8 cellular contexts compared by ENCODE assay signal in genomic region chr12:2034633-2035420, GRCh38. TPM values are rescaled to one million over a fixed set of nuclear protein-coding genes. Genes with fewer than 3 reads are reported as not detected.
DNase-seq lines count a peak whose midpoint lies in the region; ATAC-seq and TF ChIP-seq lines count a peak whose summit lies in the region.

No MANE protein-coding gene starts in this region.

- DNase-seq in NCI-H460 (ENCODE audit: extremely low read depth, low read depth) (peak; percentile 60), dermis microvascular lymphatic vessel endothelial cell (ENCODE audit: low read depth in 2 of 2) (peak; percentile 31 to 77), right lobe of liver (peak; percentile 90 to 91 (median 90))
- DNase-seq in activated CD4-positive, alpha-beta T cell treated with anti-CD3 and anti-CD28 coated beads, Interleukin-2, amount 50 U/mL, for 24 hours (ENCODE audit: low read depth in 1 of 2, low spot score in 1 of 2): peak; percentile 72 to 79
- DNase-seq in stimulated activated CD4-positive, alpha-beta T cell treated with anti-CD3 and anti-CD28 coated beads, Interleukin-4, amount 100 ng/mL, for 1 hour: peak; percentile 92

- H3K36me3 ChIP-seq in right lobe of liver: no peaks in the 10 kb centered on the region

- TF ChIP-seq POLR2A in right lobe of liver (IDR thresholded peaks at IDR 0.05): no peak

- peaks cover 0 to 5% (median 0%) of the 10 kb centered on the region in 4 donors for H3K4me1 ChIP-seq in right lobe of liver

- intact Hi-C loops in right lobe of liver (cut with DNase I): loop anchor here (10.0 kb wide), 2 partner anchors 230 to 240 kb away; no protein-coding TSS in a partner anchor

- H3K9me3 ChIP-seq in right lobe of liver: no peaks in the 10 kb centered on the region

- TF ChIP-seq CTCF in GM12874 (IDR thresholded peaks at IDR 0.05; ENCODE audit: insufficient read depth, low read depth, low read length) (peak; percentile 97), right lobe of liver (IDR thresholded peaks at IDR 0.05) (peak; percentile 96 to 99 (median 96))

- WGBS in right lobe of liver (ENCODE audit: insufficient coverage, low coverage, low lambda C conversion rate, missing lambda C conversion rate): 27% methylated on average over 18 of the region's 47 CpGs

- no peak overlapping the region for H3K27ac ChIP-seq in right lobe of liver

- no peaks in the 10 kb centered on the region for H3K27me3 ChIP-seq in right lobe of liver

- ATAC-seq in HG03108 (IDR thresholded peaks at IDR 0.05; ENCODE audit: unreplicated experiment) (peak; percentile 86), right lobe of liver (peak; percentile 99 to 100 (median 100)), HG02623 (IDR thresholded peaks at IDR 0.05; ENCODE audit: unreplicated experiment) (no peak)

- H3K4me3 ChIP-seq in right lobe of liver: peak overlapping the region; percentile 30 to 48 (median 31)

RNA-seq across cellular contexts. Expression of gene CACNA1C, which starts 18.0 kb away (rescaled TPM):
- total RNA-seq in NCI-H460 (2014; rRNA removed; shearing (Covaris generic)): 0.20 and 0.37 TPM in 2 replicates
- 0.08 TPM in 1 of 2 replicates, not detected in the other for polyA plus RNA-seq in NCI-H460 (2014; cell fraction: nucleus; rRNA removed)
- total RNA-seq in dermis microvascular lymphatic vessel endothelial cell: 0.38 and 0.51 TPM in 2 replicates
- 1 to 10 TPM in 1 of 6 experiments, under 1 TPM in 5; 0.18 to 1.0 (median 0.57) TPM for total RNA-seq in right lobe of liver

RNA-seq across cellular contexts. Expression of gene DCP1B, which starts 30.6 kb away (rescaled TPM):
- 10.3 and 10.7 TPM in 2 replicates for total RNA-seq in NCI-H460 (2014; rRNA removed; shearing (Covaris generic))
- 5.8 and 11.2 TPM in 2 replicates for polyA plus RNA-seq in NCI-H460 (2014; cell fraction: nucleus; rRNA removed)
- total RNA-seq in dermis microvascular lymphatic vessel endothelial cell: 3.9 and 4.3 TPM in 2 replicates
- total RNA-seq in right lobe of liver: 1 to 10 TPM; 4.1 to 7.6 (median 6.0) TPM
